ENCODE assay signal across 1 cellular context in genomic region chr3:4729061-4729973, GRCh38.
A peak's percentile ranks its signal among the peaks of the same experiment; 100 is the strongest.
TF ChIP-seq lines count a peak whose summit lies in the region.

No MANE protein-coding gene starts in this region.

TF ChIP-seq in liver, 16 proteins besides CTCF, POLR2A, EP300 and RAD21 (continued from another document):
- TF ChIP-seq MAX (IDR thresholded peaks at IDR 0.05) (peak; percentile 87), HNF4G (IDR thresholded peaks at IDR 0.05) (peak; percentile 38), FOXA2 (IDR thresholded peaks at IDR 0.05) (peak; percentile 15), SP1 (IDR thresholded peaks at IDR 0.05) (peak; percentile 82), NR2F2 (IDR thresholded peaks at IDR 0.05) (no peak)
